Comparison of ENCODE assay signal across 9 cellular contexts in genomic region chr20:18005170-18005989, GRCh38. TPM values are rescaled to one million over a fixed set of nuclear protein-coding genes. Genes with fewer than 3 reads are reported as not detected.
DNase-seq lines count a peak whose midpoint lies in the region; ATAC-seq and TF ChIP-seq lines count a peak whose summit lies in the region.
"Had no signal": no experiment of that assay in that cellular context is flagged by ENCODE, and none has a peak within 500 bp of the region (broad histone marks: within the 10 kb centered on the region; RNA-seq: fewer than 3 reads in every experiment).

No MANE protein-coding gene starts in this region.

- TF ChIP-seq EP300 in SK-N-SH (IDR thresholded peaks at IDR 0.05; ENCODE audit: borderline replicate concordance in 1 of 2, low read depth in 1 of 2, low read length in 1 of 2): no peak

- no peak overlapping the region for H3K27ac ChIP-seq in mesenchymal stem cell (ENCODE audit: low read length, poor library complexity, severe bottlenecking)
- no peak overlapping the region for H3K27ac ChIP-seq in SK-N-SH (ENCODE audit: low read depth in 2 of 2, low read length in 1 of 2)

- H2BK120ac ChIP-seq in mesenchymal stem cell (ENCODE audit: low read depth, low read length): no peak overlapping the region

- ATAC-seq in GM18517 (IDR thresholded peaks at IDR 0.05; ENCODE audit: unreplicated experiment) (peak; percentile 95), GM21723 (IDR thresholded peaks at IDR 0.05; ENCODE audit: unreplicated experiment) (peak; percentile 93), HG03565 (IDR thresholded peaks at IDR 0.05; ENCODE audit: unreplicated experiment) (peak; percentile 95)

- no peaks in the 10 kb centered on the region for H3F3A ChIP-seq in SK-N-SH (replicated peaks; ENCODE audit: insufficient read depth)

- no peaks in the 10 kb centered on the region for H3K79me1 ChIP-seq in mesenchymal stem cell (replicated peaks; ENCODE audit: low read length, poor library complexity, severe bottlenecking)

- POLR2A ChIA-PET in SK-N-SH (lab: Yijun Ruan, JAX): no interaction called here

- peak overlapping the region; percentile 34 to 84 for H3K18ac ChIP-seq in mesenchymal stem cell (ENCODE audit: low read depth in 1 of 2, low read length in 2 of 2)

- H3K23ac ChIP-seq in mesenchymal stem cell (ENCODE audit: low read length in 2 of 2): no peak overlapping the region

- peak overlapping the region; percentile 84 for H4K91ac ChIP-seq in mesenchymal stem cell (ENCODE audit: low read length)

- peaks cover 0 to 23% of the 10 kb centered on the region in 2 experiments for H3K27me3 ChIP-seq in mesenchymal stem cell (ENCODE audit: control insufficient read depth in 1 of 2, insufficient read depth in 1 of 2, low read length in 2 of 2)
- no peaks in the 10 kb centered on the region for H3K27me3 ChIP-seq in SK-N-SH (ENCODE audit: insufficient read depth)

- H3K9me2 ChIP-seq in SK-N-SH: no peaks in the 10 kb centered on the region

- H4K8ac ChIP-seq in mesenchymal stem cell (ENCODE audit: low read length): peak overlapping the region; percentile 45

- CTCF ChIA-PET in SK-N-SH (lab: Yijun Ruan, JAX): interaction anchor here (0.6 to 4.9 kb wide), 3 partner anchors 9 to 69 kb away, joined by 3 to 19 read pairs (median 3); no protein-coding TSS in a partner anchor

- H2AFZ ChIP-seq in mesenchymal stem cell (ENCODE audit: low read depth, low read length): no peak overlapping the region
- no peak overlapping the region for H2AFZ ChIP-seq in SK-N-SH (ENCODE audit: low read depth)

- no peak overlapping the region for H2BK5ac ChIP-seq in mesenchymal stem cell (ENCODE audit: low read depth, low read length, poor library complexity, severe bottlenecking)

- TF ChIP-seq CTCF in SK-N-SH (IDR thresholded peaks at IDR 0.05): no peak

- H3K14ac ChIP-seq in mesenchymal stem cell (ENCODE audit: low read length in 2 of 2): peak overlapping the region in 1 of 2 experiments; percentile 49

- H3K9me3 ChIP-seq in mesenchymal stem cell (ENCODE audit: control insufficient read depth, low read length): no peaks in the 10 kb centered on the region
- no peaks in the 10 kb centered on the region for H3K9me3 ChIP-seq in SK-N-SH

- no peaks in the 10 kb centered on the region for H4K20me1 ChIP-seq in SK-N-SH (ENCODE audit: insufficient read depth)

- TF ChIP-seq RAD21 in SK-N-SH (IDR thresholded peaks at IDR 0.05; ENCODE audit: low read length): no peak

- no peak overlapping the region for H2AK5ac ChIP-seq in mesenchymal stem cell (ENCODE audit: low read length, severe bottlenecking)

- DNase-seq in mesenchymal stem cell (no peak), SK-N-SH (no peak), UCSD-AML1 (lab: John Stamatoyannopoulos, UW; ENCODE audit: unreplicated experiment) (no peak), activated gamma-delta T cell treated with Interleukin-2 at 50 U/mL for 16 hours (no peak)
- no peak for DNase-seq in NK-92 treated with Interleukin-12 subunit alpha and Interleukin-12 subunit beta, amount 100 ng/mL, for 24 hours (lab: John Stamatoyannopoulos, UW)
- DNase-seq: activated naive CD4-positive, alpha-beta T cell treated with Interleukin-2 at 50 U/mL for 16 hours had no signal

- no peaks in the 10 kb centered on the region for H3K79me2 ChIP-seq in SK-N-SH (ENCODE audit: insufficient read depth)

- no peak overlapping the region for H3K4me3 ChIP-seq in mesenchymal stem cell (ENCODE audit: insufficient read depth in 1 of 2, low read depth in 1 of 2, low read length in 2 of 2)
- no peak overlapping the region for H3K4me3 ChIP-seq in SK-N-SH (ENCODE audit: low read depth in 2 of 2, low read length in 1 of 2)

- H3K9ac ChIP-seq in mesenchymal stem cell (ENCODE audit: low read length): no peak overlapping the region
- no peak overlapping the region for H3K9ac ChIP-seq in SK-N-SH

- 65% methylated on average over 21 of the region's 21 CpGs for whole genome bisulfite sequencing in mesenchymal stem cell
- 83% methylated on average over 21 of the region's 21 CpGs for WGBS in SK-N-SH (ENCODE audit: low lambda C conversion rate)

- H3K4me1 ChIP-seq in mesenchymal stem cell (ENCODE audit: control insufficient read depth, insufficient read depth, low read depth, low read length): peaks cover 3% of the 10 kb centered on the region
- peaks cover 0 to 9% of the 10 kb centered on the region in 2 experiments; a peak in 1 of 4 replicates for H3K4me1 ChIP-seq in SK-N-SH (ENCODE audit: control insufficient read depth in 1 of 2, insufficient read depth in 2 of 2, low read depth in 1 of 2, low read length in 1 of 2)

- H2BK12ac ChIP-seq in mesenchymal stem cell (ENCODE audit: low read length in 2 of 2): peak overlapping the region; percentile 87 to 90

- H3K4me2 ChIP-seq in mesenchymal stem cell (ENCODE audit: low read length, poor library complexity, severe bottlenecking) (no peak overlapping the region), SK-N-SH (no peak overlapping the region)

- H3K4ac ChIP-seq in mesenchymal stem cell (ENCODE audit: low read depth in 1 of 2, low read length in 2 of 2): peak overlapping the region; percentile 37 to 69

- H3K36me3 ChIP-seq in mesenchymal stem cell (ENCODE audit: control insufficient read depth in 1 of 2, insufficient read depth in 2 of 2, low read depth in 1 of 2, low read length in 2 of 2): no peaks in the 10 kb centered on the region
- no peaks in the 10 kb centered on the region for H3K36me3 ChIP-seq in SK-N-SH (replicated peaks in 1 of 2; ENCODE audit: control insufficient read depth in 1 of 2, insufficient read depth in 2 of 2, low read length in 1 of 2)

- H2BK15ac ChIP-seq in mesenchymal stem cell (ENCODE audit: low read depth, poor library complexity, severe bottlenecking): peak overlapping the region; percentile 56

TF ChIP-seq in SK-N-SH, 30 proteins besides CTCF, POLR2A, EP300 and RAD21 (continues in another document):
- no peak for TF ChIP-seq ZBTB33 (IDR thresholded peaks at IDR 0.05; ENCODE audit: borderline replicate concordance, low read depth)
- TF ChIP-seq RFX5 (IDR thresholded peaks at IDR 0.05; ENCODE audit: low read length): no peak
- TF ChIP-seq FOSL2 (IDR thresholded peaks at IDR 0.05; ENCODE audit: borderline replicate concordance, low read depth): no peak
- no peak for TF ChIP-seq IRF3 (IDR thresholded peaks at IDR 0.05; ENCODE audit: low read depth, low read length)
- TF ChIP-seq POLR2AphosphoS5 (IDR thresholded peaks at IDR 0.05; ENCODE audit: low read depth, low read length): no peak
- no peak for TF ChIP-seq GABPA (IDR thresholded peaks at IDR 0.05; ENCODE audit: low read depth)
- no peak for TF ChIP-seq RCOR1 (IDR thresholded peaks at IDR 0.05; ENCODE audit: low read length)
- TF ChIP-seq MAX (IDR thresholded peaks at IDR 0.05; ENCODE audit: low read depth): no peak
- no peak for TF ChIP-seq SMC3 (IDR thresholded peaks at IDR 0.05; ENCODE audit: low read depth, low read length)
- no peak for TF ChIP-seq PBX3 (IDR thresholded peaks at IDR 0.05)
- TF ChIP-seq RXRA (IDR thresholded peaks at IDR 0.05; ENCODE audit: borderline replicate concordance, low read depth): no peak

RNA-seq across cellular contexts. Expression of gene MGME1, which starts 36.6 kb away (rescaled TPM):
- polyA plus RNA-seq in mesenchymal stem cell (2013, experiment 1 of 2): 14.6 TPM
- 13.8 TPM for polyA plus RNA-seq in mesenchymal stem cell (2013, experiment 2 of 2)
- polyA plus RNA-seq in SK-N-SH (2012; rRNA removed): 7.9 and 10.2 TPM in 2 replicates
- polyA plus RNA-seq in SK-N-SH (2012; cell fraction: cytosol; rRNA removed): 9.4 and 9.5 TPM in 2 replicates
- 10.4 and 14.2 TPM in 2 replicates for polyA plus RNA-seq in SK-N-SH (2012; cell fraction: nucleus; rRNA removed)

RNA-seq across cellular contexts. Expression of gene SNX5, which starts 36.8 kb away (rescaled TPM):
- 76.3 TPM for polyA plus RNA-seq in mesenchymal stem cell (2013, experiment 1 of 2)
- 76.9 TPM for polyA plus RNA-seq in mesenchymal stem cell (2013, experiment 2 of 2)
- polyA plus RNA-seq in SK-N-SH (2012; rRNA removed): 69.2 and 76.2 TPM in 2 replicates
- 54.8 and 71.2 TPM in 2 replicates for polyA plus RNA-seq in SK-N-SH (2012; cell fraction: cytosol; rRNA removed)
- 141 and 175 TPM in 2 replicates for polyA plus RNA-seq in SK-N-SH (2012; cell fraction: nucleus; rRNA removed)

RNA-seq across cellular contexts. Expression of gene OVOL2, which starts 52.3 kb away (rescaled TPM):
- polyA plus RNA-seq in mesenchymal stem cell (2013, experiment 1 of 2): not detected
- polyA plus RNA-seq in mesenchymal stem cell (2013, experiment 2 of 2): not detected
- not detected in 2 replicates for polyA plus RNA-seq in SK-N-SH (2012; rRNA removed)
- not detected in 2 replicates for polyA plus RNA-seq in SK-N-SH (2012; cell fraction: cytosol; rRNA removed)
- polyA plus RNA-seq in SK-N-SH (2012; cell fraction: nucleus; rRNA removed): not detected in 2 replicates
